7 cellular contexts compared by ENCODE assay signal in the genomic region with DNA sequence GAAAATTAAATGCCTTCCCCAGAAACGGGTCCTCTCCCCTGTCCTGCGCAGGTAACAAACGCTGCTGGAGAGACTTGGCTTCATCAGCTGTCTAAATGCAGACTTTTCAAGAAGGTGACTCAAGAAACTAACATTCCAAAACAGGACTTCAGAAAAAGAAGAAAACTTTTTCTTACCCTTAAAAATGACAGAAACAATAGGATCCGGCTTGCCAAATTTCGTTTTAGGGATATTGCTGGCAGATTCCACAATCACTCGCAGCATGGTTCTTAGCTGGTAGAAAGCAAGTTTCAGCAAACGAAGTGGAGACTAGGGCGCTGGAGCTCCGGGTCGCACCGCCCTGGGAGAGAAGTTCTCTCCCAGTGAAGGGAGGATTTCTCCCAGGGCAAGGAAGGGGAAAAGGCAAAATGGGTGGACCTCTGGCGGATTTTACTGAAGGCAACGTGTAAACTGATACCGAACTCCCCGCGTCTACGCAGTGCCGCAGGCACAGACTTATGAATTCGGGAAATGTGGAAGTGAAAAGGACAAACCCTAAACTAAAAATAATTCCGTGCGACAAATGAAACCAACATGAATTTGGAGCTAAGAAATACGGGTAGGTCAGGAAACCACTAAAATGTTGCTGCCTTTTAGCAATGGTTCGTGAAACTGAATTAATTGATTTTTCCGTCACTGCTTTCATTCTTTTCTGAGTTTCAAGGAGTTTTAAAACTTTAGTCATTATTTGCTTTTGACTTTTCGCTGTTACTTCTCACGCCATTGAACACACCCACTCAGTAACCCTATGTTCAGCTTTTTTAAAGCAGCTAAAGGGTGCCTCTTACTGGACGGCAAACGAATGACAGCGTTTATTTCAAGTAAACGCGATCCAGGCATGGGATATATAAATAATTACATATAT.
DNase-seq lines count a peak whose midpoint lies in the region; TF ChIP-seq lines count a peak whose summit lies in the region.

A gene with protein sequence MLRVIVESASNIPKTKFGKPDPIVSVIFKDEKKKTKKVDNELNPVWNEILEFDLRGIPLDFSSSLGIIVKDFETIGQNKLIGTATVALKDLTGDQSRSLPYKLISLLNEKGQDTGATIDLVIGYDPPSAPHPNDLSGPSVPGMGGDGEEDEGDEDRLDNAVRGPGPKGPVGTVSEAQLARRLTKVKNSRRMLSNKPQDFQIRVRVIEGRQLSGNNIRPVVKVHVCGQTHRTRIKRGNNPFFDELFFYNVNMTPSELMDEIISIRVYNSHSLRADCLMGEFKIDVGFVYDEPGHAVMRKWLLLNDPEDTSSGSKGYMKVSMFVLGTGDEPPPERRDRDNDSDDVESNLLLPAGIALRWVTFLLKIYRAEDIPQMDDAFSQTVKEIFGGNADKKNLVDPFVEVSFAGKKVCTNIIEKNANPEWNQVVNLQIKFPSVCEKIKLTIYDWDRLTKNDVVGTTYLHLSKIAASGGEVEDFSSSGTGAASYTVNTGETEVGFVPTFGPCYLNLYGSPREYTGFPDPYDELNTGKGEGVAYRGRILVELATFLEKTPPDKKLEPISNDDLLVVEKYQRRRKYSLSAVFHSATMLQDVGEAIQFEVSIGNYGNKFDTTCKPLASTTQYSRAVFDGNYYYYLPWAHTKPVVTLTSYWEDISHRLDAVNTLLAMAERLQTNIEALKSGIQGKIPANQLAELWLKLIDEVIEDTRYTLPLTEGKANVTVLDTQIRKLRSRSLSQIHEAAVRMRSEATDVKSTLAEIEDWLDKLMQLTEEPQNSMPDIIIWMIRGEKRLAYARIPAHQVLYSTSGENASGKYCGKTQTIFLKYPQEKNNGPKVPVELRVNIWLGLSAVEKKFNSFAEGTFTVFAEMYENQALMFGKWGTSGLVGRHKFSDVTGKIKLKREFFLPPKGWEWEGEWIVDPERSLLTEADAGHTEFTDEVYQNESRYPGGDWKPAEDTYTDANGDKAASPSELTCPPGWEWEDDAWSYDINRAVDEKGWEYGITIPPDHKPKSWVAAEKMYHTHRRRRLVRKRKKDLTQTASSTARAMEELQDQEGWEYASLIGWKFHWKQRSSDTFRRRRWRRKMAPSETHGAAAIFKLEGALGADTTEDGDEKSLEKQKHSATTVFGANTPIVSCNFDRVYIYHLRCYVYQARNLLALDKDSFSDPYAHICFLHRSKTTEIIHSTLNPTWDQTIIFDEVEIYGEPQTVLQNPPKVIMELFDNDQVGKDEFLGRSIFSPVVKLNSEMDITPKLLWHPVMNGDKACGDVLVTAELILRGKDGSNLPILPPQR (N-terminal part only) (minus strand): TSS at position 404 of the 904 bp plus-strand sequence. CDS start 140 bp downstream, at position 264.

- H3K4me3 ChIP-seq in HEK293 (ENCODE audit: low read depth, low read length) (peak within 1 kb of the TSS; percentile 62), cardiac fibroblast (replicated peaks in 1 of 2; ENCODE audit: low read depth in 2 of 2, low read length in 2 of 2) (peak within 1 kb of the TSS; percentile 63 to 75), iPS-20b (ENCODE audit: low read length) (peak within 1 kb of the TSS; percentile 94), skeletal muscle cell (ENCODE audit: low read depth, low read length) (peak within 1 kb of the TSS; percentile 74)

- POLR2A ChIA-PET in GM10248 (lab: Yijun Ruan, JAX), result no interaction called here
- POLR2A ChIA-PET in HEK293 (lab: Yijun Ruan, JAX), result interaction anchor here (1.0 to 2.4 kb wide), 8 partner anchors 14 to 124 kb away, joined by 3 to 19 read pairs (median 6); a partner anchor contains a TSS

- no peak within 1 kb of the TSS for H3K27ac ChIP-seq in HEK293 (ENCODE audit: extremely low read depth, low read depth, low read length)
- H3K27ac ChIP-seq in iPS-20b (ENCODE audit: low read length), result no peak within 1 kb of the TSS

- CTCF ChIA-PET in GM10248 (lab: Yijun Ruan, JAX) (interaction anchor here (0.7 to 13.1 kb wide), 32 partner anchors 10 to 402 kb away, joined by 3 to 254 read pairs (median 6); a partner anchor contains a TSS), HEK293 (lab: Yijun Ruan, JAX) (interaction anchor here (0.5 to 15.5 kb wide), 42 partner anchors 10 to 1427 kb away, joined by 3 to 435 read pairs (median 6); a partner anchor contains a TSS)

- DNase-seq in GM10248 (ENCODE audit: extremely low spot score) (peak; percentile 70), NCI-H1048 (lab: John Stamatoyannopoulos, UW) (peak; percentile 29), T-helper 22 cell (ENCODE audit: low read depth) (peak; percentile 7), cardiac fibroblast (ENCODE audit: low read depth in 2 of 2) (peak; percentile 92 to 95), skeletal muscle cell (ENCODE audit: low read depth) (peak; percentile 65)

- H3K27me3 ChIP-seq in iPS-20b (ENCODE audit: insufficient read depth, low read length), result peaks cover 19% of the 10 kb centered on the region

- TF ChIP-seq CTCF in GM10248 (IDR thresholded peaks at IDR 0.05; ENCODE audit: control extremely low read depth, extremely low read depth, low read depth, missing control alignments), result peak; percentile 63
- TF ChIP-seq CTCF in HEK293 (tag by site-specific recombination; IDR thresholded peaks at IDR 0.05), result no peak; the same call in 1 of the 2 replicates
- TF ChIP-seq CTCF in cardiac fibroblast (IDR thresholded peaks at IDR 0.05; ENCODE audit: low read depth, low read length), result peak; percentile 58

- H3K4me1 ChIP-seq in HEK293 (ENCODE audit: control insufficient read depth, insufficient read depth, low read length) (no peaks in the 10 kb centered on the region), iPS-20b (ENCODE audit: insufficient read depth, low read length) (peaks cover 4% of the 10 kb centered on the region; the same call in 1 of the 2 replicates)

- peak within 1 kb of the TSS; percentile 81 for H3K9ac ChIP-seq in iPS-20b (ENCODE audit: low read depth, low read length)

- H3K36me3 ChIP-seq in HEK293 (ENCODE audit: control insufficient read depth in 2 of 2, insufficient read depth in 1 of 2, low read length in 2 of 2) (no peaks in the 10 kb centered on the region), iPS-20b (ENCODE audit: insufficient read depth, low read depth, low read length) (no peaks in the 10 kb centered on the region)

- no peaks in the 10 kb centered on the region for H3K9me3 ChIP-seq in HEK293 (ENCODE audit: control insufficient read depth, insufficient read depth, low read depth, low read length)
- no peaks in the 10 kb centered on the region for H3K9me3 ChIP-seq in iPS-20b (ENCODE audit: insufficient read depth, low read depth, low read length)

TF ChIP-seq in HEK293, 187 proteins besides CTCF, POLR2A, EP300 and RAD21 (continues in another document):
- TF ChIP-seq, protein P1, sequence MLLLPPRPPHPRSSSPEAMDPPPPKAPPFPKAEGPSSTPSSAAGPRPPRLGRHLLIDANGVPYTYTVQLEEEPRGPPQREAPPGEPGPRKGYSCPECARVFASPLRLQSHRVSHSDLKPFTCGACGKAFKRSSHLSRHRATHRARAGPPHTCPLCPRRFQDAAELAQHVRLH (tag by site-specific recombination; IDR thresholded peaks at IDR 0.05), result peak; percentile 17; the same call in 1 of the 2 replicates
- 0 out of 2 replicates have a peak, but pooled peaks have one; percentile 27 for TF ChIP-seq KLF8 (tag by site-specific recombination; IDR thresholded peaks at IDR 0.05)
- TF ChIP-seq ZNF146 (tag by site-specific recombination; IDR thresholded peaks at IDR 0.05), result no peak
- TF ChIP-seq SP7 (tag by site-specific recombination; IDR thresholded peaks at IDR 0.05), result peak; percentile 54; the same call in 1 of the 2 replicates
- TF ChIP-seq, protein P2, sequence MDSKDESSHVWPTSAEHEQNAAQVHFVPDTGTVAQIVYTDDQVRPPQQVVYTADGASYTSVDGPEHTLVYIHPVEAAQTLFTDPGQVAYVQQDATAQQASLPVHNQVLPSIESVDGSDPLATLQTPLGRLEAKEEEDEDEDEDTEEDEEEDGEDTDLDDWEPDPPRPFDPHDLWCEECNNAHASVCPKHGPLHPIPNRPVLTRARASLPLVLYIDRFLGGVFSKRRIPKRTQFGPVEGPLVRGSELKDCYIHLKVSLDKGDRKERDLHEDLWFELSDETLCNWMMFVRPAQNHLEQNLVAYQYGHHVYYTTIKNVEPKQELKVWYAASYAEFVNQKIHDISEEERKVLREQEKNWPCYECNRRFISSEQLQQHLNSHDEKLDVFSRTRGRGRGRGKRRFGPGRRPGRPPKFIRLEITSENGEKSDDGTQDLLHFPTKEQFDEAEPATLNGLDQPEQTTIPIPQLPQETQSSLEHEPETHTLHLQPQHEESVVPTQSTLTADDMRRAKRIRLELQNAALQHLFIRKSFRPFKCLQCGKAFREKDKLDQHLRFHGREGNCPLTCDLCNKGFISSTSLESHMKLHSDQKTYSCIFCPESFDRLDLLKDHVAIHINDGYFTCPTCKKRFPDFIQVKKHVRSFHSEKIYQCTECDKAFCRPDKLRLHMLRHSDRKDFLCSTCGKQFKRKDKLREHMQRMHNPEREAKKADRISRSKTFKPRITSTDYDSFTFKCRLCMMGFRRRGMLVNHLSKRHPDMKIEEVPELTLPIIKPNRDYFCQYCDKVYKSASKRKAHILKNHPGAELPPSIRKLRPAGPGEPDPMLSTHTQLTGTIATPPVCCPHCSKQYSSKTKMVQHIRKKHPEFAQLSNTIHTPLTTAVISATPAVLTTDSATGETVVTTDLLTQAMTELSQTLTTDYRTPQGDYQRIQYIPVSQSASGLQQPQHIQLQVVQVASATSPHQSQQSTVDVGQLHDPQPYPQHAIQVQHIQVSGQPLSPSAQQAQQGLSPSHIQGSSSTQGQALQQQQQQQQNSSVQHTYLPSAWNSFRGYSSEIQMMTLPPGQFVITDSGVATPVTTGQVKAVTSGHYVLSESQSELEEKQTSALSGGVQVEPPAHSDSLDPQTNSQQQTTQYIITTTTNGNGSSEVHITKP (tag by site-specific recombination; IDR thresholded peaks at IDR 0.05), result peak; percentile 72
- TF ChIP-seq ZEB2 (tag by site-specific recombination; IDR thresholded peaks at IDR 0.05), result peak; percentile 35; the same call in 1 of the 2 replicates
- peak; percentile 64 for TF ChIP-seq ZFHX2 (tag by site-specific recombination; conservative IDR thresholded peaks at IDR 0.05)
- TF ChIP-seq ZFP37 (tag by site-specific recombination; IDR thresholded peaks at IDR 0.05), result peak; percentile 73

Comparison
In these comparisons a context has a peak if more than half of its experiments do, and no peak if none do; other contexts are left out.
1. DNase-seq: peak in every context shown above with its lines; median percentile 94 in cardiac fibroblast; 70 in GM10248; 65 in skeletal muscle cell; 29 in NCI-H1048; 7 in T-helper 22 cell.